ENCODE assay signal across 17 cellular contexts in the genomic region with DNA sequence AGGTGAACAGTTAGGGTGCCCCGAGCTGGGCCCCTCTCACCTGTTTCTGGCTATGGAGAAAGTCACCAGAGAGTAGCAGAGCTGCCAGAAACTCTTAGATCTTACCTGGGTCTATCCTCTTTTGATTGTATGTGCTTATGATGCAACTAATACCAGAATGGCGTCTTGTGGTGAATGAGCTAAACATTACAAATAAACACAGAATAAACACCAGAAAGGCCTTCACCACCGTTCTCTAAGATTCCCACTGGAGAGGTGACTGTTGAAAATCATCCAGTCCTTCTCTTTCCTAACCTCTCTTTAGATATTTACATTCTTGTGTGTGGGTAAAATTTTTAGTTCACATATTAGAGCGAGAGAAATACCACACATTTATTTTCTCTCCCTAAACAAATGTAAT.
DNase-seq lines count a peak whose midpoint lies in the region; ATAC-seq and TF ChIP-seq lines count a peak whose summit lies in the region.
"Had no signal": no experiment of that assay in that cellular context is flagged by ENCODE, and none has a peak within 500 bp of the region (broad histone marks: within the 10 kb centered on the region; RNA-seq: fewer than 3 reads in every experiment).

No MANE protein-coding gene starts in this region.

- H4K20me1 ChIP-seq in GM23338 (replicated peaks; ENCODE audit: insufficient read depth) (no peaks in the 10 kb centered on the region), smooth muscle cell (ENCODE audit: low read depth) (no peaks in the 10 kb centered on the region)
- H4K20me1 ChIP-seq: BLaER1 treated with 17β-estradiol and CSF1 and Interleukin-3, amounts not matched to agents 10 nM and 100 nM had no signal

- H3K36me3 ChIP-seq in GM23338 (ENCODE audit: insufficient read depth) (0 out of 2 replicates have a peak, but pooled peaks cover 3% of the 10 kb centered on the region), SJSA1 (no peaks in the 10 kb centered on the region), smooth muscle cell (ENCODE audit: low read depth) (no peaks in the 10 kb centered on the region)
- H3K36me3 ChIP-seq: BLaER1 treated with 17β-estradiol and CSF1 and Interleukin-3, amounts not matched to agents 10 nM and 100 nM; HAP-1 had no signal

- H3K27ac Mint-ChIP-seq in GM23338, result peak overlapping the region; percentile 3; the same call in 1 of the 2 replicates
- H3K27ac Mint-ChIP-seq: CD4-positive, CD25-positive, alpha-beta regulatory T cell; HFFc6 had no signal

- H3K4me2 ChIP-seq in GM23338 (no peak overlapping the region), smooth muscle cell (no peak overlapping the region)
- H3K4me2 ChIP-seq: BLaER1 treated with 17β-estradiol and CSF1 and Interleukin-3, amounts not matched to agents 10 nM and 100 nM had no signal

- peaks cover 22% of the 10 kb centered on the region for H3K4me1 ChIP-seq in GM23338 (ENCODE audit: insufficient read depth)
- H3K4me1 ChIP-seq in SJSA1 (replicated peaks), result peaks cover 42% of the 10 kb centered on the region
- H3K4me1 ChIP-seq in smooth muscle cell (ENCODE audit: low read depth), result no peaks in the 10 kb centered on the region
- H3K4me1 ChIP-seq: BLaER1 treated with 17β-estradiol and CSF1 and Interleukin-3, amounts not matched to agents 10 nM and 100 nM; HAP-1 had no signal

- 61% methylated on average over 4 of the region's 4 CpGs for WGBS in smooth muscle cell (ENCODE audit: low lambda C conversion rate)

- no peaks in the 10 kb centered on the region for H3K9me3 Mint-ChIP-seq in GM23338
- H3K9me3 Mint-ChIP-seq: HFFc6 had no signal

- H3K4me1 Mint-ChIP-seq in GM23338, result peaks cover 13% of the 10 kb centered on the region
- H3K4me1 Mint-ChIP-seq: CD4-positive, CD25-positive, alpha-beta regulatory T cell had no signal

- H3K9me2 ChIP-seq in GM23338 (ENCODE audit: insufficient read depth), result peaks cover 13% of the 10 kb centered on the region; the same call in 1 of the 2 replicates

- H2AFZ ChIP-seq in GM23338 (peak overlapping the region; percentile 80; the same call in 1 of the 2 replicates), smooth muscle cell (ENCODE audit: low read depth) (peak overlapping the region; percentile 28)

- H3K27me3 Mint-ChIP-seq in GM23338 (ENCODE audit: insufficient read depth, low read depth, poor library complexity), result no peaks in the 10 kb centered on the region
- H3K27me3 Mint-ChIP-seq: CD4-positive, CD25-positive, alpha-beta regulatory T cell had no signal

- DNase-seq in GM23338 (ENCODE audit: low spot score) (no peak), SJSA1 (ENCODE audit: low read depth in 1 of 2, low spot score in 2 of 2) (peak in 1 of 2 experiments; percentile 78), fibroblast of peridontal ligament (ENCODE audit: extremely low read depth) (peak; percentile 56), smooth muscle cell (lab: John Stamatoyannopoulos, UW; ENCODE audit: unreplicated experiment) (no peak), HuH-7 (ENCODE audit: low spot score) (no peak), NCI-H1092 (lab: John Stamatoyannopoulos, UW) (no peak)
- DNase-seq: 8988T; CD4-positive, CD25-positive, alpha-beta regulatory T cell; DMS53; GF-D8; GOT3; HFFc6 had no signal

- no peaks in the 10 kb centered on the region for H3K36me3 Mint-ChIP-seq in GM23338 (ENCODE audit: low read depth)
- H3K36me3 Mint-ChIP-seq: CD4-positive, CD25-positive, alpha-beta regulatory T cell had no signal

- H3K27ac ChIP-seq in GM23338 (ENCODE audit: low read depth) (no peak overlapping the region), SJSA1 (peak overlapping the region; percentile 65), smooth muscle cell (ENCODE audit: low read depth) (no peak overlapping the region)
- H3K27ac ChIP-seq: BLaER1 treated with 17β-estradiol and CSF1 and Interleukin-3, amounts not matched to agents 10 nM and 100 nM had no signal

- H3F3A ChIP-seq in GM23338 (replicated peaks; ENCODE audit: low read depth), result no peaks in the 10 kb centered on the region
- H3F3A ChIP-seq in smooth muscle cell (ENCODE audit: low read depth), result peaks cover 7% of the 10 kb centered on the region

- ATAC-seq in GM23338 (no peak), GM21529 (IDR thresholded peaks at IDR 0.05; ENCODE audit: unreplicated experiment) (no peak)
- ATAC-seq: HepG2, K562 had no signal

- no peaks in the 10 kb centered on the region for H3K27me3 ChIP-seq in GM23338 (ENCODE audit: insufficient read depth)
- H3K27me3 ChIP-seq in SJSA1 (replicated peaks), result no peaks in the 10 kb centered on the region
- no peaks in the 10 kb centered on the region for H3K27me3 ChIP-seq in smooth muscle cell (ENCODE audit: low read depth)

- H3K9ac ChIP-seq in smooth muscle cell (ENCODE audit: low read depth), result no peak overlapping the region
- H3K9ac ChIP-seq: BLaER1 treated with 17β-estradiol and CSF1 and Interleukin-3, amounts not matched to agents 10 nM and 100 nM had no signal

- no peak overlapping the region for H3K4me3 Mint-ChIP-seq in GM23338
- H3K4me3 Mint-ChIP-seq: CD4-positive, CD25-positive, alpha-beta regulatory T cell; HFFc6 had no signal

- TF ChIP-seq CTCF in GM23338 (conservative IDR thresholded peaks at IDR 0.05; ENCODE audit: low read depth in 2 of 2) (no peak), smooth muscle cell (IDR thresholded peaks at IDR 0.05; ENCODE audit: borderline replicate concordance, insufficient read depth, poor library complexity, severe bottlenecking) (no peak)

- H3K9me3 ChIP-seq in SJSA1 (replicated peaks), result no peaks in the 10 kb centered on the region
- H3K9me3 ChIP-seq in smooth muscle cell (replicated peaks; ENCODE audit: low read depth), result no peaks in the 10 kb centered on the region
- H3K9me3 ChIP-seq: BLaER1 treated with 17β-estradiol and CSF1 and Interleukin-3, amounts not matched to agents 10 nM and 100 nM; HAP-1 had no signal

- H3K4me3 ChIP-seq in GM23338, result no peak overlapping the region
- no peak overlapping the region for H3K4me3 ChIP-seq in SJSA1
- H3K4me3 ChIP-seq in smooth muscle cell, result no peak overlapping the region
- H3K4me3 ChIP-seq: BLaER1 treated with 17β-estradiol and CSF1 and Interleukin-3, amounts not matched to agents 10 nM and 100 nM; HAP-1; K562 had no signal

- H3K79me2 ChIP-seq in GM23338 (replicated peaks; ENCODE audit: insufficient read depth) (no peaks in the 10 kb centered on the region), smooth muscle cell (ENCODE audit: low read depth) (no peaks in the 10 kb centered on the region)

TF ChIP-seq in GM23338, 12 proteins besides CTCF, POLR2A, EP300 and RAD21 (continues in another document):
- TF ChIP-seq NANOG (IDR thresholded peaks at IDR 0.05; ENCODE audit: borderline replicate concordance) (no peak), EZH2phosphoT487 (IDR thresholded peaks at IDR 0.05; ENCODE audit: unreplicated experiment) (no peak), POLR2AphosphoS5 (IDR thresholded peaks at IDR 0.05; ENCODE audit: low read depth) (no peak)
- TF ChIP-seq, protein P1, sequence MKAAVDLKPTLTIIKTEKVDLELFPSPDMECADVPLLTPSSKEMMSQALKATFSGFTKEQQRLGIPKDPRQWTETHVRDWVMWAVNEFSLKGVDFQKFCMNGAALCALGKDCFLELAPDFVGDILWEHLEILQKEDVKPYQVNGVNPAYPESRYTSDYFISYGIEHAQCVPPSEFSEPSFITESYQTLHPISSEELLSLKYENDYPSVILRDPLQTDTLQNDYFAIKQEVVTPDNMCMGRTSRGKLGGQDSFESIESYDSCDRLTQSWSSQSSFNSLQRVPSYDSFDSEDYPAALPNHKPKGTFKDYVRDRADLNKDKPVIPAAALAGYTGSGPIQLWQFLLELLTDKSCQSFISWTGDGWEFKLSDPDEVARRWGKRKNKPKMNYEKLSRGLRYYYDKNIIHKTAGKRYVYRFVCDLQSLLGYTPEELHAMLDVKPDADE (IDR thresholded peaks at IDR 0.05), result no peak
